In genomic region chr10:119304541-119304940, GRCh38 we compare ENCODE assay signal across 19 cellular contexts.
DNase-seq lines count a peak whose midpoint lies in the region; ATAC-seq, FAIRE-seq and TF ChIP-seq lines count a peak whose summit lies in the region.
"Had no signal": no experiment of that assay in that cellular context is flagged by ENCODE, and none has a peak within 500 bp of the region (broad histone marks: within the 10 kb centered on the region; RNA-seq: fewer than 3 reads in every experiment).

No MANE protein-coding gene starts in this region.

- no peak for TF ChIP-seq CTCF in MM.1S (IDR thresholded peaks at IDR 0.05; ENCODE audit: low read length)
- no peak for TF ChIP-seq CTCF in GM12878 (IDR thresholded peaks at IDR 0.05 in 2 of 3, conservative IDR thresholded peaks at IDR 0.05 in 1 of 3; ENCODE audit: control insufficient read depth in 2 of 3, extremely low read depth in 1 of 3, insufficient read depth in 1 of 3, low read depth in 3 of 3, low read length in 3 of 3)

- in situ Hi-C loops in GM12878 (cut with MboI), result no loop called here

- H3K36me3 ChIP-seq in MM.1S (replicated peaks; ENCODE audit: insufficient read depth, low read length) (no peaks in the 10 kb centered on the region), GM12878 (ENCODE audit: control insufficient read depth in 2 of 2, insufficient read depth in 2 of 2, low read length in 1 of 2) (no peaks in the 10 kb centered on the region)
- H3K36me3 ChIP-seq: thyroid gland had no signal

- peak overlapping the region; percentile 81 for H3K4me3 Mint-ChIP-seq in activated CD4-positive, alpha-beta T cell treated with anti-CD3 and anti-CD28 coated beads, Interleukin-2, amount 10 ng/mL, durations not matched to agents 24 days and 14 days
- H3K4me3 Mint-ChIP-seq in stimulated activated memory B cell treated with anti-CD40 and anti-IgM and Interleukin-4, amounts not matched to agents 10 μg/mL and 1 μg/mL and 100 μg/mL, for 72 hours, result peak overlapping the region; percentile 75

- BruUV-seq in GM12878 (replicated peaks; lab: Mats Ljungman, UMichigan), result no TSS peak

- CTCF ChIA-PET in GM12878 (lab: Yijun Ruan, JAX), result interaction anchor here (1.3 to 5.5 kb wide), 3 partner anchors 19 to 97 kb away, joined by 5 to 43 read pairs (median 7); partner anchors contain the start of gene GRK5

- peaks cover 34% of the 10 kb centered on the region for H3K79me2 ChIP-seq in MM.1S (ENCODE audit: low read length)
- peaks cover 38% of the 10 kb centered on the region for H3K79me2 ChIP-seq in GM12878 (ENCODE audit: control insufficient read depth, insufficient read depth, low read length)

- no peaks in the 10 kb centered on the region for H3K9me2 ChIP-seq in MM.1S (replicated peaks; ENCODE audit: insufficient read depth, low read length)

- no peak for TF ChIP-seq POLR2A in GM12878 (IDR thresholded peaks at IDR 0.05; ENCODE audit: low read depth, low read length)

- H3F3A ChIP-seq in MM.1S (ENCODE audit: insufficient read depth, low read length), result peaks cover 20% of the 10 kb centered on the region

- TF ChIP-seq EP300 in GM12878 (IDR thresholded peaks at IDR 0.05; ENCODE audit: borderline replicate concordance in 1 of 2, control insufficient read depth in 1 of 2, low read depth in 2 of 2, low read length in 2 of 2), result no peak

- POLR2A ChIA-PET in GM12878 (lab: Charles Lee), result interaction anchor here (0.7 kb wide), 1 partner anchor 17 kb away, joined by 6 read pairs; no protein-coding TSS in a partner anchor

- H3K27me3 Mint-ChIP-seq in activated CD4-positive, alpha-beta T cell treated with anti-CD3 and anti-CD28 coated beads, Interleukin-2, amount 10 ng/mL, durations not matched to agents 24 days and 14 days, result no peaks in the 10 kb centered on the region
- no peaks in the 10 kb centered on the region for H3K27me3 Mint-ChIP-seq in stimulated activated memory B cell treated with anti-CD40 and anti-IgM and Interleukin-4, amounts not matched to agents 10 μg/mL and 1 μg/mL and 100 μg/mL, for 72 hours

- H3K27me3 ChIP-seq in MM.1S (replicated peaks; ENCODE audit: insufficient read depth, low read length) (no peaks in the 10 kb centered on the region), GM12878 (replicated peaks in 1 of 2; ENCODE audit: control insufficient read depth in 2 of 2, insufficient read depth in 2 of 2, low read length in 1 of 2) (no peaks in the 10 kb centered on the region)
- H3K27me3 ChIP-seq: thyroid gland had no signal

- SMC1A ChIA-PET in GM12878 (lab: Charles Lee; ENCODE audit: uncharacterized antibody, unreplicated experiment), result interaction anchor here (1.0 to 3.7 kb wide), 5 partner anchors 21 to 114 kb away, joined by 3 to 28 read pairs (median 3); partner anchors contain the start of gene GRK5

- H4K20me1 ChIP-seq in MM.1S (ENCODE audit: insufficient read depth, low read length) (no peaks in the 10 kb centered on the region; the same call in 1 of the 2 replicates), GM12878 (ENCODE audit: control insufficient read depth, insufficient read depth) (no peaks in the 10 kb centered on the region)

- no peak for TF ChIP-seq RAD21 in GM12878 (IDR thresholded peaks at IDR 0.05; ENCODE audit: insufficient read depth, low read depth, low read length)

- H3K27ac Mint-ChIP-seq in activated CD4-positive, alpha-beta T cell treated with anti-CD3 and anti-CD28 coated beads, Interleukin-2, amount 10 ng/mL, durations not matched to agents 24 days and 14 days, result peak overlapping the region; percentile 100
- H3K27ac Mint-ChIP-seq in stimulated activated memory B cell treated with anti-CD40 and anti-IgM and Interleukin-4, amounts not matched to agents 10 μg/mL and 1 μg/mL and 100 μg/mL, for 72 hours, result peak overlapping the region; percentile 98

- H3K4me3 ChIP-seq in MM.1S (ENCODE audit: low read length), result no peak overlapping the region
- no peak overlapping the region for H3K4me3 ChIP-seq in GM12878
- H3K4me3 ChIP-seq: coronary artery, smooth muscle cell, thyroid gland had no signal

- H3K9ac ChIP-seq in MM.1S (ENCODE audit: low read length) (no peak overlapping the region), GM12878 (ENCODE audit: control insufficient read depth, insufficient read depth, low read length) (peak overlapping the region; percentile 78; the same call in 1 of the 2 replicates)

- H3K4me1 ChIP-seq in MM.1S (ENCODE audit: low read length) (peaks cover 43% of the 10 kb centered on the region), GM12878 (ENCODE audit: control insufficient read depth, insufficient read depth, low read length) (peaks cover 65% of the 10 kb centered on the region)

- H3K36me3 Mint-ChIP-seq in activated CD4-positive, alpha-beta T cell treated with anti-CD3 and anti-CD28 coated beads, Interleukin-2, amount 10 ng/mL, durations not matched to agents 24 days and 14 days (ENCODE audit: low read depth), result peaks cover 5% of the 10 kb centered on the region
- H3K36me3 Mint-ChIP-seq in stimulated activated memory B cell treated with anti-CD40 and anti-IgM and Interleukin-4, amounts not matched to agents 10 μg/mL and 1 μg/mL and 100 μg/mL, for 72 hours, result no peaks in the 10 kb centered on the region

- no peaks in the 10 kb centered on the region for H3K9me3 Mint-ChIP-seq in activated CD4-positive, alpha-beta T cell treated with anti-CD3 and anti-CD28 coated beads, Interleukin-2, amount 10 ng/mL, durations not matched to agents 24 days and 14 days
- no peaks in the 10 kb centered on the region for H3K9me3 Mint-ChIP-seq in stimulated activated memory B cell treated with anti-CD40 and anti-IgM and Interleukin-4, amounts not matched to agents 10 μg/mL and 1 μg/mL and 100 μg/mL, for 72 hours

- peak overlapping the region; percentile 52; the same call in 1 of the 2 replicates for H2AFZ ChIP-seq in MM.1S (ENCODE audit: low read length)
- no peak overlapping the region; the same call in 1 of the 2 replicates for H2AFZ ChIP-seq in GM12878 (ENCODE audit: control insufficient read depth, low read depth, low read length)

- H3K9me3 ChIP-seq in MM.1S (replicated peaks; ENCODE audit: insufficient read depth, low read length), result no peaks in the 10 kb centered on the region
- H3K9me3 ChIP-seq in GM12878 (replicated peaks; ENCODE audit: control insufficient read depth, insufficient read depth, low read length), result no peaks in the 10 kb centered on the region
- H3K9me3 ChIP-seq: thyroid gland had no signal

- WGBS in GM12878 (ENCODE audit: insufficient coverage, insufficient replicate concordance, low lambda C conversion rate, missing lambda C conversion rate), result 51% methylated on average over 8 of the region's 8 CpGs

- RAD21 ChIA-PET in GM12878 (lab: Charles Lee; ENCODE audit: unreplicated experiment), result interaction anchor here (6.5 to 7.0 kb wide), 2 partner anchors 94 to 98 kb away, joined by 33 to 46 read pairs; partner anchors contain the start of gene GRK5

- no peak for FAIRE-seq in GM12878 (lab: Jason Lieb, UNC)
- FAIRE-seq: RCC 7860 had no signal

- H3K4me1 Mint-ChIP-seq in activated CD4-positive, alpha-beta T cell treated with anti-CD3 and anti-CD28 coated beads, Interleukin-2, amount 10 ng/mL, durations not matched to agents 24 days and 14 days, result peaks cover 86% of the 10 kb centered on the region
- peaks cover 99% of the 10 kb centered on the region for H3K4me1 Mint-ChIP-seq in stimulated activated memory B cell treated with anti-CD40 and anti-IgM and Interleukin-4, amounts not matched to agents 10 μg/mL and 1 μg/mL and 100 μg/mL, for 72 hours

- intact Hi-C loops in activated CD4-positive, alpha-beta T cell treated with anti-CD3 and anti-CD28 coated beads, Interleukin-2, amount 10 ng/mL, durations not matched to agents 24 days and 14 days (cut with micrococcal nuclease), result no loop called here
- intact Hi-C loops in GM12878 (cut with micrococcal nuclease; ENCODE audit: unreplicated experiment), result loop anchor here (10.0 kb wide), 1 partner anchor 230 kb away; no protein-coding TSS in a partner anchor

- DNase-seq in activated CD4-positive, alpha-beta T cell treated with anti-CD3 and anti-CD28 coated beads, Interleukin-2, amount 10 ng/mL, durations not matched to agents 24 days and 14 days, result no peak
- no peak for DNase-seq in activated CD4-positive, alpha-beta T cell treated with anti-CD3 and anti-CD28 coated beads, Interleukin-2, amount 50 U/mL, for 4 hours
- DNase-seq in MM.1S (no peak), GM12878 (ENCODE audit: low read depth, low spot score) (no peak), NCI-H526 (lab: John Stamatoyannopoulos, UW) (no peak), islet precursor cell (no peak)
- DNase-seq: ACHN, anterior cingulate cortex, H7, hippocampal formation, NCI-H226, occipital lobe, T-helper 9 cell had no signal

- H3K27ac ChIP-seq in MM.1S (ENCODE audit: low read length) (peak overlapping the region; percentile 98; the same call in 1 of the 2 replicates), GM12878 (ENCODE audit: control insufficient read depth, insufficient read depth) (peak overlapping the region; percentile 92)

- no peak for ATAC-seq in GM12878
- ATAC-seq in stimulated activated memory B cell treated with anti-CD40 and anti-IgM and Interleukin-4, amounts not matched to agents 10 μg/mL and 1 μg/mL and 100 μg/mL, for 72 hours, result no peak
- ATAC-seq in GM19328 (IDR thresholded peaks at IDR 0.05; ENCODE audit: unreplicated experiment), result no peak

- H3K4me2 ChIP-seq in MM.1S (ENCODE audit: low read depth, low read length), result no peak overlapping the region; the same call in 1 of the 2 replicates
- H3K4me2 ChIP-seq in GM12878 (ENCODE audit: control insufficient read depth, insufficient read depth), result peak overlapping the region; percentile 68
- H3K4me2 ChIP-seq: smooth muscle cell had no signal

TF ChIP-seq in GM12878, 131 proteins besides CTCF, POLR2A, EP300 and RAD21:
- no peak for TF ChIP-seq DPF2 (IDR thresholded peaks at IDR 0.05)
- TF ChIP-seq NR2C2 (IDR thresholded peaks at IDR 0.05; ENCODE audit: borderline replicate concordance, control insufficient read depth, insufficient read length, low read depth), result no peak
- no peak for TF ChIP-seq SUPT20H (IDR thresholded peaks at IDR 0.05; ENCODE audit: borderline replicate concordance, control insufficient read depth, low read depth, low read length)
- no peak for TF ChIP-seq PAX8 (IDR thresholded peaks at IDR 0.05)
- TF ChIP-seq SREBF1 (IDR thresholded peaks at IDR 0.05; ENCODE audit: low read length), result no peak
- TF ChIP-seq KAT2A (conservative IDR thresholded peaks at IDR 0.05; ENCODE audit: control insufficient read depth, low read depth, low read length), result no peak
- no peak for TF ChIP-seq MTA2 (IDR thresholded peaks at IDR 0.05; ENCODE audit: low read depth)
